In the genomic region with DNA sequence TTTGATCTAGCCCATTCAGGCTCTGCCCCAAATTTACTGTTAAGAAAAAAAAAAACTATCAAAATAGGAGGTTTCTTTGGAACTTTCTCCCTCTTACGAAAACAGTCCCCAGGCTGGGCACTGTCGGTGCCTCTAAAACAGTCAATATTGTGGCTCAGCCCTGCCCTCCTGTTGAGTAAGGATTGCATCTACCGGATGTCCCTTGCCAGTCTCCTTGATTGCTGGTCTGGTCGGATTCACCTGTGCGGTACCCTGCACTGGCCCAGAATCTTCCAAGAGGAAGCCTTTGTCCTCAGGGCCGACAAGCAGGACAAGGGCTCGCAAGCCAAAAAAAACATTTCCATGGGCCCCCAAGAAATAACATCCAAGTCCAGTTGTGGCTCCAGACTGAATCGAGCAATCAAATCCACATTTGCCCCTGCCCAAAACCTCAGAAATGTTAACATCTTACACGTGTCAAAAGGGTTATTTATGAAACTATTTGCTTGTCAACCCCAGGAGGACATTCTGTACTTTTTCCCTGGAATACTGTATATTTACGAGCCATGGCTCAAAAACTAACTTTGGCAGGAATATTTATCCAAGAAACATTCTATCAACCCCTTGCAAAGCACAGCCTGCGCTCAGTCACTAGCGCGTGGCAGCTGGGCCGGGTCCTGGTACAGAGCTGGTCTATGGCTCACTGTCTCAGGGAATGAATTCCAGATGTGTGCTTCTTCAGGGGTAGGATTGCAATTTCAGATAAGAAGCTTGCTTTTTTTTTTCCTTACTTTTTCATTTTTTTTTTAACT, we compare ENCODE assay signal across 16 cellular contexts.
DNase-seq lines count a peak whose midpoint lies in the region; ATAC-seq and TF ChIP-seq lines count a peak whose summit lies in the region.
"Had no signal": no experiment of that assay in that cellular context is flagged by ENCODE, and none has a peak within 500 bp of the region (broad histone marks: within the 10 kb centered on the region; RNA-seq: fewer than 3 reads in every experiment).

No MANE protein-coding gene starts in this region.

- H3K4me1 ChIP-seq in right cardiac atrium (ENCODE audit: control insufficient read depth, insufficient read depth, low read length), result no peaks in the 10 kb centered on the region

- no peaks in the 10 kb centered on the region for H3K9me3 ChIP-seq in right cardiac atrium (ENCODE audit: control insufficient read depth, low read length)

- intact Hi-C loops in right cardiac atrium (cut with DNase I), result no loop called here

- TF ChIP-seq CTCF in brain microvascular endothelial cell (IDR thresholded peaks at IDR 0.05; ENCODE audit: low read depth, low read length, missing control alignments) (no peak), RWPE1 (conservative IDR thresholded peaks at IDR 0.05; ENCODE audit: low read depth) (no peak)

- CTCF ChIA-PET in RWPE1 (lab: Yijun Ruan, JAX), result interaction anchor here (0.7 kb wide), 1 partner anchor 271 kb away, joined by 4 read pairs; no protein-coding TSS in a partner anchor

- ATAC-seq in right cardiac atrium, result peak; percentile 66 to 91
- ATAC-seq: naive thymus-derived CD8-positive, alpha-beta T cell had no signal

- in situ Hi-C loops in brain microvascular endothelial cell (cut with HindIII; ENCODE audit: low pct_ligation_motif_present, low sequenced_read_pairs), result no loop called here

- H3K27me3 ChIP-seq in brain microvascular endothelial cell (replicated peaks) (no peaks in the 10 kb centered on the region), right cardiac atrium (ENCODE audit: control insufficient read depth, insufficient read depth) (no peaks in the 10 kb centered on the region)

- no peaks in the 10 kb centered on the region for H3K36me3 ChIP-seq in brain microvascular endothelial cell (replicated peaks)
- H3K36me3 ChIP-seq: WERI-Rb-1 had no signal

- 53% methylated on average over 14 of the region's 14 CpGs for WGBS in right cardiac atrium

- no peak overlapping the region for H3K4me3 ChIP-seq in brain microvascular endothelial cell (ENCODE audit: low read depth, low read length)
- H3K4me3 ChIP-seq in right cardiac atrium (ENCODE audit: low read length), result no peak overlapping the region
- H3K4me3 ChIP-seq: smooth muscle cell had no signal

- DNase-seq in EH (ENCODE audit: low read depth), result peak; percentile 88
- DNase-seq in brain microvascular endothelial cell, result peak; percentile 25
- peak; percentile 39 to 90 (median 79) for DNase-seq in right cardiac atrium
- DNase-seq in smooth muscle cell of the brain vasculature (ENCODE audit: low read depth, low spot score), result peak; percentile 65
- no peak for DNase-seq in activated CD4-positive, alpha-beta T cell treated with anti-CD3 and anti-CD28 coated beads, Interleukin-2, amount 50 U/mL, for 1 hour
- DNase-seq in activated CD4-positive, alpha-beta T cell treated with anti-CD3 and anti-CD28 coated beads, Interleukin-2, amount 50 U/mL, for 4 hours, result no peak
- no peak for DNase-seq in MV-4-11 (lab: John Stamatoyannopoulos, UW)
- no peak for DNase-seq in RWPE1 (ENCODE audit: low spot score)
- DNase-seq: anterior cingulate cortex; CD4-positive, CD25-positive, alpha-beta regulatory T cell; Karpas-422; naive thymus-derived CD8-positive, alpha-beta T cell; NCI-H2081 treated with DMSO at 0.1 percent for 48 hours; NK-92 treated with Interleukin-12 subunit alpha and Interleukin-12 subunit beta, amount 100 ng/mL, for 24 hours; WERI-Rb-1 had no signal

- POLR2A ChIA-PET in RWPE1 (lab: Yijun Ruan, JAX; ENCODE audit: low non-redundant PET), result no interaction called here

- H3K27ac ChIP-seq in brain microvascular endothelial cell (no peak overlapping the region), right cardiac atrium (ENCODE audit: low read length) (peak overlapping the region; percentile 40), RWPE1 (no peak overlapping the region)
- H3K27ac ChIP-seq: WERI-Rb-1 had no signal

Comparison
In these comparisons a context has a peak if more than half of its experiments do, and no peak if none do; other contexts are left out.
1. DNase-seq: peak in EH (single experiment), brain microvascular endothelial cell (single experiment), right cardiac atrium (3 of 3) and smooth muscle cell of the brain vasculature (single experiment); none in activated CD4-positive, alpha-beta T cell treated with anti-CD3 and anti-CD28 coated beads, Interleukin-2, amount 50 U/mL, for 1 hour (single experiment), activated CD4-positive, alpha-beta T cell treated with anti-CD3 and anti-CD28 coated beads, Interleukin-2, amount 50 U/mL, for 4 hours (0 of 2), MV-4-11 (single experiment) and RWPE1 (single experiment).